8 cellular contexts compared by ENCODE assay signal in the genomic region with DNA sequence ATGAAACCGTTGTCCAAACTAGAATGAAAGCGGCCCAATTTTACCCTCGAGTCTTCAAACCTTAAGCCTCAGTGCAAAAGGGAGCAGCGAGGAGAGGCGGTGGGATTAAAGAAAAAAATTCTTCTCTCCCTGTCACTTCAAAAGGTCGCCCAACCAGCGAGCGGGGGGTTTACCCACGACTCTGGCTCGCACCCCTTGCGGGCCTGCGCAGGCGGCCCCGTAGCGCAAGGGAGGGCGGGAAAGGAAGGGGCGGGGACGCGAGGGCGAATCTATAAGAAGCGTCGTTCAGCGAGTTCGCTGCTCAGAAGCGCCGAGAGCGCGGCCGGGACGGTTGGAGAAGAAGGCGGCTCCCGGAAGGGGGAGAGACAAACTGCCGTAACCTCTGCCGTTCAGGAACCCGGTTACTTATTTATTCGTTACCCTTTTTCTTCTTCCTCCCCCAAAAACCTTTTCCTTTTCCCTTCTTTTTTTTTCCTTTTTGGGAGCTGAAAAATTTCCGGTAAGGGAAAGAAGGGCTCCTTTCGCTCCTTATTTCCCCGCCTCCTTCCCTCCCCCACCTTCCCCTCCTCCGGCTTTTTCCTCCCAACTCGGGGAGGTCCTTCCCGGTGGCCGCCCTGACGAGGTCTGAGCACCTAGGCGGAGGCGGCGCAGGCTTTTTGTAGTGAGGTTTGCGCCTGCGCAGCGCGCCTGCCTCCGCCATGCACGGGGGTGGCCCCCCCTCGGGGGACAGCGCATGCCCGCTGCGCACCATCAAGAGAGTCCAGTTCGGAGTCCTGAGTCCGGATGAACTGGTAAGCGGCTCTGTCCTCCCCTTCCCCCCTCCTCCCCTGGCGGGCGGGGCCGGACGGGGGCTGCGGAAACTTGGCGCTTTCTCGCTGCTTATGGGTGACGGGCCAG. TPM values are rescaled to one million over a fixed set of nuclear protein-coding genes. Genes with fewer than 3 reads are reported as not detected.
A peak's percentile ranks its signal among the peaks of the same experiment; 100 is the strongest.
DNase-seq lines count a peak whose midpoint lies in the region; ATAC-seq and TF ChIP-seq lines count a peak whose summit lies in the region.

A gene (plus strand): TSS at position 300 of the 897 bp plus-strand sequence.

- H3K9me3 ChIP-seq in Peyer's patch (no peaks in the 10 kb centered on the region), esophagus muscularis mucosa (no peaks in the 10 kb centered on the region)

- H3K4me1 ChIP-seq in KMS-11 (ENCODE audit: low read depth, poor library complexity, severe bottlenecking) (no peaks in the 10 kb centered on the region), Peyer's patch (peaks cover 4 to 59% (median 18%) of the 10 kb centered on the region in 4 donors), esophagus muscularis mucosa (peaks cover 57 to 81% (median 80%) of the 10 kb centered on the region in 4 donors)

- H3K9me3 Mint-ChIP-seq in activated T-cell treated with anti-CD3 and anti-CD28 coated beads, Interleukin-2, amount 50 U/mL, for 72 hours: no peaks in the 10 kb centered on the region

- peak within 1 kb of the TSS; percentile 100 for H3K27ac Mint-ChIP-seq in activated T-cell treated with anti-CD3 and anti-CD28 coated beads, Interleukin-2, amount 50 U/mL, for 72 hours

- no peak within 1 kb of the TSS for H3K4me3 ChIP-seq in KMS-11 (IDR thresholded peaks at IDR 0.05; ENCODE audit: insufficient read depth, low read depth, low read length)
- peak within 1 kb of the TSS; percentile 64 to 69 (median 66) for H3K4me3 ChIP-seq in Peyer's patch
- H3K4me3 ChIP-seq in esophagus muscularis mucosa: peak within 1 kb of the TSS; percentile 52 to 92 (median 70)

- no peak for TF ChIP-seq CTCF in KMS-11 (conservative IDR thresholded peaks at IDR 0.05; ENCODE audit: low read depth, low read length)
- peak in 3 of 6 experiments; percentile 1 to 14 (median 13) for TF ChIP-seq CTCF in Peyer's patch (IDR thresholded peaks at IDR 0.05)
- peak in 1 of 3 experiments; percentile 43 for TF ChIP-seq CTCF in esophagus muscularis mucosa (IDR thresholded peaks at IDR 0.05)

- H3K27me3 ChIP-seq in KMS-11 (ENCODE audit: insufficient read depth, low read depth) (no peaks in the 10 kb centered on the region), Peyer's patch (no peaks in the 10 kb centered on the region), esophagus muscularis mucosa (peaks cover 0 to 3% (median 0%) of the 10 kb centered on the region in 4 donors)

- H3K27ac ChIP-seq in KMS-11 (peak within 1 kb of the TSS; percentile 97), Peyer's patch (peak within 1 kb of the TSS; percentile 94 to 99 (median 98)), esophagus muscularis mucosa (replicated peaks in 1 of 4) (peak within 1 kb of the TSS; percentile 100)

- peaks cover 23% of the 10 kb centered on the region for H3K79me2 ChIP-seq in KMS-11 (ENCODE audit: insufficient read depth, low read depth)

- TF ChIP-seq POLR2A in Peyer's patch (IDR thresholded peaks at IDR 0.05): peak; percentile 100
- TF ChIP-seq POLR2A in esophagus muscularis mucosa (IDR thresholded peaks at IDR 0.05; ENCODE audit: low read depth): peak; percentile 100

- H4K20me1 ChIP-seq in KMS-11 (ENCODE audit: insufficient read depth): no peaks in the 10 kb centered on the region

- H2AFZ ChIP-seq in KMS-11 (ENCODE audit: low read depth): no peak within 1 kb of the TSS

- H3K9ac ChIP-seq in KMS-11: peak within 1 kb of the TSS; percentile 97

- no peaks in the 10 kb centered on the region for H3K27me3 Mint-ChIP-seq in activated T-cell treated with anti-CD3 and anti-CD28 coated beads, Interleukin-2, amount 50 U/mL, for 72 hours (ENCODE audit: low read depth)

- under 1% methylated on average over 59 of the region's 68 CpGs for WGBS in esophagus muscularis mucosa

- H3K36me3 ChIP-seq in KMS-11 (ENCODE audit: insufficient read depth): no peaks in the 10 kb centered on the region
- H3K36me3 ChIP-seq in Peyer's patch: no peaks in the 10 kb centered on the region
- no peaks in the 10 kb centered on the region for H3K36me3 ChIP-seq in esophagus muscularis mucosa

- H3K4me2 ChIP-seq in KMS-11: peak within 1 kb of the TSS; percentile 29; the same call in 1 of the 2 replicates

- peak; percentile 56 for ATAC-seq in GM21737 (IDR thresholded peaks at IDR 0.05; ENCODE audit: unreplicated experiment)
- peak; percentile 69 to 73 for ATAC-seq in activated T-cell treated with anti-CD3 and anti-CD28 coated beads, Interleukin-2, amount 50 U/mL, for 72 hours (replicated peaks in 1 of 2)

- peaks cover 79% of the 10 kb centered on the region for H3K4me1 Mint-ChIP-seq in activated T-cell treated with anti-CD3 and anti-CD28 coated beads, Interleukin-2, amount 50 U/mL, for 72 hours (ENCODE audit: low read depth)

- no peak for TF ChIP-seq EP300 in esophagus muscularis mucosa (IDR thresholded peaks at IDR 0.05)

- peak; percentile 96 for DNase-seq in DMS53 treated with DMSO at 0.1 percent for 48 hours (lab: John Stamatoyannopoulos, UW; ENCODE audit: unreplicated experiment)
- DNase-seq in Peyer's patch: peak; percentile 97 to 99 (median 98)
- peak; percentile 96 to 99 for DNase-seq in activated T-cell treated with anti-CD3 and anti-CD28 coated beads, Interleukin-2, amount 50 U/mL, for 72 hours
- DNase-seq in esophagus muscularis mucosa (ENCODE audit: extremely low spot score): peak; percentile 99
- DNase-seq in myocyte (ENCODE audit: low read depth): peak; percentile 98
- peak; percentile 92 to 93 for DNase-seq in stimulated activated CD8-positive, alpha-beta memory T cell treated with anti-CD3 and anti-CD28 coated beads, Interleukin-7, amount 100 ng/mL, for 48 hours (ENCODE audit: extremely low read depth in 1 of 2, low read depth in 1 of 2)

- H3K4me3 Mint-ChIP-seq in activated T-cell treated with anti-CD3 and anti-CD28 coated beads, Interleukin-2, amount 50 U/mL, for 72 hours: peak within 1 kb of the TSS; percentile 98 to 100

- intact Hi-C loops in esophagus muscularis mucosa (cut with DNase I): loop anchor here (2.0 kb wide), 1 partner anchor 74 kb away; a partner anchor contains a TSS

- peaks cover 8% of the 10 kb centered on the region in 2 donors for H3K36me3 Mint-ChIP-seq in activated T-cell treated with anti-CD3 and anti-CD28 coated beads, Interleukin-2, amount 50 U/mL, for 72 hours (ENCODE audit: insufficient read depth in 2 of 2)

RNA-seq across cellular contexts. Expression of the gene that starts here (rescaled TPM):
- total RNA-seq in Peyer's patch (100 to 1,000 TPM in 3 of 4 donors, 10 to 100 TPM in 1; 94.6 to 204 (median 157) TPM), esophagus muscularis mucosa (10 to 100 TPM; 29.5 to 66.4 (median 46.9) TPM), myocyte (41.2 and 47.1 TPM in 2 replicates)
- total RNA-seq in activated T-cell treated with anti-CD3 and anti-CD28 coated beads, Interleukin-2, amount 50 U/mL, for 72 hours: 100 to 1,000 TPM; 211 to 249 TPM
- 71.1 TPM for polyA plus RNA-seq in myocyte (2012)
